Comparison of ENCODE assay signal across 2 cellular contexts in genomic region chr3:98962189-98962930, GRCh38.
TF ChIP-seq lines count a peak whose summit lies in the region.

No MANE protein-coding gene starts in this region.

TF ChIP-seq in HCT116, 20 proteins besides CTCF, POLR2A, EP300 and RAD21 (continued from another document):
- TF ChIP-seq REST (IDR thresholded peaks at IDR 0.05; ENCODE audit: low read depth) (no peak), EGR1 (IDR thresholded peaks at IDR 0.05; ENCODE audit: low read depth) (peak; percentile 81), ZFX (IDR thresholded peaks at IDR 0.05) (no peak), ELF1 (IDR thresholded peaks at IDR 0.05; ENCODE audit: borderline replicate concordance, low read depth) (no peak), SP1 (IDR thresholded peaks at IDR 0.05; ENCODE audit: low read depth) (peak; percentile 95), FOSL1 (IDR thresholded peaks at IDR 0.05; ENCODE audit: low read depth) (peak; percentile 89), POLR2AphosphoS5 (IDR thresholded peaks at IDR 0.05; ENCODE audit: low read depth, low read length) (peak; percentile 60), SRF (IDR thresholded peaks at IDR 0.05; ENCODE audit: low read depth) (peak; percentile 55; the same call in 1 of the 2 replicates), EZH2phosphoT487 (IDR thresholded peaks at IDR 0.05; ENCODE audit: borderline replicate concordance) (no peak), CEBPB (IDR thresholded peaks at IDR 0.05; ENCODE audit: low read depth) (peak; percentile 70), SIN3A (IDR thresholded peaks at IDR 0.05; ENCODE audit: low read depth) (peak; percentile 49; the same call in 1 of the 2 replicates), CBX3 (IDR thresholded peaks at IDR 0.05; ENCODE audit: low read depth) (peak; percentile 18; the same call in 1 of the 2 replicates), ZBTB33 (IDR thresholded peaks at IDR 0.05; ENCODE audit: extremely low read depth, insufficient replicate concordance, low read length) (no peak), EZH2 (IDR thresholded peaks at IDR 0.05) (no peak)

TF ChIP-seq in SK-N-SH treated with all-trans-retinoic acid at 6 μM for 48 hours, 23 proteins besides CTCF, POLR2A, EP300 and RAD21 (continued from another document):
- TF ChIP-seq PATZ1 (CRISPR knock-in tag; IDR thresholded peaks at IDR 0.05; ENCODE audit: borderline replicate concordance) (peak; percentile 93; the same call in 1 of the 2 replicates), ISL1 (CRISPR knock-in tag; IDR thresholded peaks at IDR 0.05) (peak; percentile 86), TOX (CRISPR knock-in tag; IDR thresholded peaks at IDR 0.05; ENCODE audit: borderline replicate concordance) (no peak; the same call in 1 of the 2 replicates), CSRNP3 (CRISPR knock-in tag; IDR thresholded peaks at IDR 0.05) (no peak)
TF ChIP-seq in SK-N-SH treated with all-trans-retinoic acid at 6 μM for 48 hours: peak in this region for 5.
